In genomic region chr15:42064271-42064670, GRCh38 we compare ENCODE assay signal across 1 cellular context.
TF ChIP-seq lines count a peak whose summit lies in the region.

No MANE protein-coding gene starts in this region.

TF ChIP-seq in K562, 482 proteins besides CTCF, POLR2A, EP300 and RAD21 (continued from another document):
- TF ChIP-seq, protein P1, sequence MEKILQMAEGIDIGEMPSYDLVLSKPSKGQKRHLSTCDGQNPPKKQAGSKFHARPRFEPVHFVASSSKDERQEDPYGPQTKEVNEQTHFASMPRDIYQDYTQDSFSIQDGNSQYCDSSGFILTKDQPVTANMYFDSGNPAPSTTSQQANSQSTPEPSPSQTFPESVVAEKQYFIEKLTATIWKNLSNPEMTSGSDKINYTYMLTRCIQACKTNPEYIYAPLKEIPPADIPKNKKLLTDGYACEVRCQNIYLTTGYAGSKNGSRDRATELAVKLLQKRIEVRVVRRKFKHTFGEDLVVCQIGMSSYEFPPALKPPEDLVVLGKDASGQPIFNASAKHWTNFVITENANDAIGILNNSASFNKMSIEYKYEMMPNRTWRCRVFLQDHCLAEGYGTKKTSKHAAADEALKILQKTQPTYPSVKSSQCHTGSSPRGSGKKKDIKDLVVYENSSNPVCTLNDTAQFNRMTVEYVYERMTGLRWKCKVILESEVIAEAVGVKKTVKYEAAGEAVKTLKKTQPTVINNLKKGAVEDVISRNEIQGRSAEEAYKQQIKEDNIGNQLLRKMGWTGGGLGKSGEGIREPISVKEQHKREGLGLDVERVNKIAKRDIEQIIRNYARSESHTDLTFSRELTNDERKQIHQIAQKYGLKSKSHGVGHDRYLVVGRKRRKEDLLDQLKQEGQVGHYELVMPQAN (IDR thresholded peaks at IDR 0.05; ENCODE audit: borderline replicate concordance) = no peak
